Comparison of ENCODE assay signal across 1 cellular context in the genomic region with DNA sequence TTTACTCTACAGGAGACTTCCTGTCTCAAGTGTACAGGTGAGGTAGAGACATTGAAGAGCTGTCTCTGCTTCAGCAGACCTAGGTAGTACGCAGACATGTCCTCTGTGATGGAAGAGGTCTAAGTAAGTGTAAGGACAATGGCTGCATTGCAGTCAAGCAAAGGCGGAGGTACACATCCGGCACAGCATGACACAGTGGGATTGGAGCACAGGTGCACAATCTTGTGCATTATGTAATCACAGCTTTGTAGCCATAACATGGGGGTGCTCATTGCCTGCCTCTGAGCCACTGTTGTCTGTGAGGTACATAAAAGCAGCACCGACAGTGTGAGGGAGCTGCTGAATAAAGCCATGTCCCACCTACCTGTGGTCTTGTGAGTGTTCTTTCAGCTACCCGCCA.
TF ChIP-seq lines count a peak whose summit lies in the region.

No MANE protein-coding gene starts in this region.

TF ChIP-seq in GM23338, 12 proteins besides CTCF, POLR2A, EP300 and RAD21 (continued from another document):
- TF ChIP-seq, protein P1, sequence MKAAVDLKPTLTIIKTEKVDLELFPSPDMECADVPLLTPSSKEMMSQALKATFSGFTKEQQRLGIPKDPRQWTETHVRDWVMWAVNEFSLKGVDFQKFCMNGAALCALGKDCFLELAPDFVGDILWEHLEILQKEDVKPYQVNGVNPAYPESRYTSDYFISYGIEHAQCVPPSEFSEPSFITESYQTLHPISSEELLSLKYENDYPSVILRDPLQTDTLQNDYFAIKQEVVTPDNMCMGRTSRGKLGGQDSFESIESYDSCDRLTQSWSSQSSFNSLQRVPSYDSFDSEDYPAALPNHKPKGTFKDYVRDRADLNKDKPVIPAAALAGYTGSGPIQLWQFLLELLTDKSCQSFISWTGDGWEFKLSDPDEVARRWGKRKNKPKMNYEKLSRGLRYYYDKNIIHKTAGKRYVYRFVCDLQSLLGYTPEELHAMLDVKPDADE (IDR thresholded peaks at IDR 0.05): no peak
- TF ChIP-seq JUNB (IDR thresholded peaks at IDR 0.05; ENCODE audit: unreplicated experiment): no peak
